Comparison of ENCODE assay signal across 25 cellular contexts in the genomic region with DNA sequence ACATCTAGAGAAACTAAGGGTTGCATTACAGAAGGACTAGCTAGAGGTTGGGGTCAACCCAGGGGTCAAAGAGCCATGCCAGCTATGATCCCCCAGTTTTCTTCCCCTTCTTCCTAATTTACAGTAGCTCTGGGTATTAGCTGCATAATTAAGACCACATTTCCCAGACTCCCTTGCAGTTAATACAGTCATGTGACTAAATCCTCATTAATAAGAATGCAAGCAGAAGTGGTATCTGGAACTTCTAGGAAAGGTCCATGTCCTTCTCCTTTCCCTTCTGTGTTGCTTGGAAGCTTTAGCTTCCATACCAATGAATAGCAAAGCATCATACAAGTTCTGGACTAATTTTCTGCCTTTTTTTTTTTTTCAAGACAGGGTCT. TPM values are rescaled to one million over a fixed set of nuclear protein-coding genes. Genes with fewer than 3 reads are reported as not detected.
"Had no signal": no experiment of that assay in that cellular context is flagged by ENCODE, and none has a peak within 500 bp of the region (broad histone marks: within the 10 kb centered on the region; RNA-seq: fewer than 3 reads in every experiment).

No MANE protein-coding gene starts in this region.

- H3K4me1 ChIP-seq: pancreas had no signal

- ATAC-seq: esophagus mucosa; gastrocnemius medialis; left cardiac atrium; natural killer cell treated with Interleukin-12 subunit alpha and Interleukin-12 subunit beta and Interleukin-15 and Interleukin-18, amount 100 ng/mL, for 72 hours; pancreas; right cardiac atrium had no signal

- H3K4me3 ChIP-seq: coronary artery, gastrocnemius medialis, heart right ventricle, left ventricle myocardium inferior, lung, neural progenitor cell, pancreas, stomach, thoracic aorta, transverse colon had no signal

- H3K36me3 ChIP-seq: gastrocnemius medialis, heart right ventricle, left ventricle myocardium inferior, neural progenitor cell, pancreas, stomach, thoracic aorta, transverse colon had no signal

- H3K27ac ChIP-seq: coronary artery, gastrocnemius medialis, heart right ventricle, left ventricle myocardium inferior, neural progenitor cell, pancreas, stomach, thoracic aorta, transverse colon had no signal

- DNase-seq: effector memory CD4-positive, alpha-beta T cell; gastrocnemius medialis; heart right ventricle; immature natural killer cell; kidney; left cardiac atrium; left ventricle myocardium inferior; mesenchymal stem cell; midbrain; occipital lobe; pancreas; right cardiac atrium; small intestine; stimulated activated CD4-positive, alpha-beta T cell treated with anti-CD3 and anti-CD28 coated beads, Interleukin-12 subunit alpha, Interleukin-12 subunit beta, amount 100 ng/mL, for 4 hours; stimulated activated naive CD4-positive, alpha-beta T cell; stomach; substantia nigra; transverse colon had no signal

- H3K9ac ChIP-seq: neural progenitor cell had no signal

- H3K9me3 ChIP-seq: gastrocnemius medialis, pancreas, thoracic aorta had no signal

- H2AFZ ChIP-seq: neural progenitor cell had no signal

- H3K27me3 ChIP-seq: gastrocnemius medialis, neural progenitor cell, pancreas, stomach, transverse colon had no signal

- FAIRE-seq: endometrium, kidney, pancreas, small intestine had no signal

RNA-seq across cellular contexts. Expression of a gene that starts 19.1 kb away (rescaled TPM):
- total RNA-seq: natural killer cell treated with Interleukin-12 subunit alpha and Interleukin-12 subunit beta and Interleukin-15 and Interleukin-18, amount 100 ng/mL, for 72 hours had no signal
